Comparison of ENCODE assay signal across 11 cellular contexts in genomic region chr1:99647460-99647859, GRCh38. TPM values are rescaled to one million over a fixed set of nuclear protein-coding genes. Genes with fewer than 3 reads are reported as not detected.
DNase-seq lines count a peak whose midpoint lies in the region; TF ChIP-seq lines count a peak whose summit lies in the region.
"Had no signal": no experiment of that assay in that cellular context is flagged by ENCODE, and none has a peak within 500 bp of the region (broad histone marks: within the 10 kb centered on the region; RNA-seq: fewer than 3 reads in every experiment).

No MANE protein-coding gene starts in this region.

- no peaks in the 10 kb centered on the region for H3K36me3 ChIP-seq in fibroblast of lung (ENCODE audit: control insufficient read depth, insufficient read depth, low read length)
- H3K36me3 ChIP-seq: spleen had no signal

- no peaks in the 10 kb centered on the region for H4K20me1 ChIP-seq in fibroblast of lung (ENCODE audit: control insufficient read depth, extremely low read depth, insufficient read depth, low read length)

- H3K27me3 ChIP-seq in fibroblast of lung (ENCODE audit: control insufficient read depth, insufficient read depth, low read length): no peaks in the 10 kb centered on the region

- no peaks in the 10 kb centered on the region for H3K9me3 Mint-ChIP-seq in type B pancreatic cell
- no peaks in the 10 kb centered on the region for H3K9me3 Mint-ChIP-seq in nephron progenitor cell

- peak overlapping the region in 1 of 4 experiments; percentile 48 for H3K4me3 ChIP-seq in fibroblast of lung (replicated peaks in 1 of 4; ENCODE audit: control extremely low read depth in 1 of 4, insufficient read depth in 1 of 4, low read depth in 3 of 4, low read length in 4 of 4)
- H3K4me3 ChIP-seq: lung, spleen had no signal

- no peak overlapping the region for H3K27ac ChIP-seq in fibroblast of lung (ENCODE audit: insufficient read depth, low read length)

- H3K36me3 Mint-ChIP-seq in type B pancreatic cell (no peaks in the 10 kb centered on the region), nephron progenitor cell (ENCODE audit: low read depth) (no peaks in the 10 kb centered on the region)

- H3K4me3 Mint-ChIP-seq in type B pancreatic cell: peak overlapping the region; percentile 64
- H3K4me3 Mint-ChIP-seq in nephron progenitor cell: no peak overlapping the region

- no peaks in the 10 kb centered on the region for H3K27me3 Mint-ChIP-seq in type B pancreatic cell
- peaks cover 10% of the 10 kb centered on the region for H3K27me3 Mint-ChIP-seq in nephron progenitor cell (ENCODE audit: low read depth, poor library complexity)

- TF ChIP-seq CTCF in fibroblast of lung (conservative IDR thresholded peaks at IDR 0.05 in 1 of 2, IDR thresholded peaks at IDR 0.05 in 1 of 2; ENCODE audit: low read depth in 1 of 2, low read length in 2 of 2) (no peak), type B pancreatic cell (conservative IDR thresholded peaks at IDR 0.05) (no peak), nephron progenitor cell (IDR thresholded peaks at IDR 0.05) (no peak)

- H3K9me3 ChIP-seq in fibroblast of lung (ENCODE audit: control insufficient read depth, insufficient read depth, low read depth, low read length): no peaks in the 10 kb centered on the region
- H3K9me3 ChIP-seq: spleen had no signal

- DNase-seq in NCI-H1105 treated with DMSO at 0.1 percent for 48 hours (lab: John Stamatoyannopoulos, UW) (peak; percentile 21), NCI-H1105 (lab: John Stamatoyannopoulos, UW) (no peak), fibroblast of lung (ENCODE audit: low read depth in 2 of 2) (no peak), myocyte (ENCODE audit: low read depth) (peak; percentile 73), type B pancreatic cell (ENCODE audit: extremely low spot score, unreplicated experiment) (no peak), NOMO-1 (lab: John Stamatoyannopoulos, UW; ENCODE audit: unreplicated experiment in 2 of 2) (no peak), DMS153 (lab: John Stamatoyannopoulos, UW) (no peak), nephron progenitor cell (no peak)
- DNase-seq: activated T-cell treated with anti-CD3 and anti-CD28 coated beads, Interleukin-2, amount 50 U/mL, for 1 hour; spleen had no signal

- H3K4me2 ChIP-seq in fibroblast of lung (ENCODE audit: extremely low read depth, insufficient read depth, low read length): peak overlapping the region; percentile 26

- H3K9ac ChIP-seq in fibroblast of lung (ENCODE audit: insufficient read depth, low read length): no peak overlapping the region

- peaks cover 22% of the 10 kb centered on the region for H3K4me1 Mint-ChIP-seq in type B pancreatic cell (ENCODE audit: unreplicated experiment)
- H3K4me1 Mint-ChIP-seq in nephron progenitor cell: peaks cover 24% of the 10 kb centered on the region

- peaks cover 2% of the 10 kb centered on the region for H3K4me1 ChIP-seq in fibroblast of lung (ENCODE audit: control insufficient read depth, extremely low read depth, insufficient read depth, low read length)

- H2AFZ ChIP-seq in fibroblast of lung (ENCODE audit: low read length): no peak overlapping the region

- H3K27ac Mint-ChIP-seq in type B pancreatic cell: no peak overlapping the region
- H3K27ac Mint-ChIP-seq in nephron progenitor cell: no peak overlapping the region

- H3K79me2 ChIP-seq in fibroblast of lung (ENCODE audit: control insufficient read depth, insufficient read depth, low read length): no peaks in the 10 kb centered on the region

RNA-seq across cellular contexts. Expression of gene PALMD, which starts 1.5 kb away (rescaled TPM):
- 0.51 and 1.5 TPM in 2 replicates for total RNA-seq in fibroblast of lung
- polyA plus RNA-seq in fibroblast of lung: 0.91 and 31.0 TPM in 2 replicates
- 0.96 and 33.9 TPM in 2 replicates for polyA plus RNA-seq in fibroblast of lung (2012)
- 6.0 TPM in 1 of 2 replicates, not detected in the other for polyA minus RNA-seq in fibroblast of lung (ENCODE audit: low replicate concordance)
- total RNA-seq in myocyte: 106 and 140 TPM in 2 replicates
- polyA plus RNA-seq in myocyte (2012): 17.5 TPM
- total RNA-seq in type B pancreatic cell (ENCODE audit: low replicate concordance): 0.33 and 2.0 TPM in 2 replicates

Comparison
In these comparisons a context has a peak if more than half of its experiments do, and no peak if none do; other contexts are left out.
1. DNase-seq: peak in NCI-H1105 treated with DMSO at 0.1 percent for 48 hours (single experiment) and myocyte (single experiment); none in NCI-H1105 (single experiment), fibroblast of lung (0 of 2), type B pancreatic cell (single experiment), NOMO-1 (0 of 2), DMS153 (single experiment) and nephron progenitor cell (single experiment).
2. RNA of gene PALMD, which starts 1.5 kb away (total RNA-seq): 106 to 140 TPM in myocyte; 0.33 to 2.0 TPM in type B pancreatic cell and 0.51 to 1.5 TPM in fibroblast of lung; every median in the first group is over 10 times any median in the second.